Comparison of ENCODE assay signal across 23 cellular contexts in the genomic region with DNA sequence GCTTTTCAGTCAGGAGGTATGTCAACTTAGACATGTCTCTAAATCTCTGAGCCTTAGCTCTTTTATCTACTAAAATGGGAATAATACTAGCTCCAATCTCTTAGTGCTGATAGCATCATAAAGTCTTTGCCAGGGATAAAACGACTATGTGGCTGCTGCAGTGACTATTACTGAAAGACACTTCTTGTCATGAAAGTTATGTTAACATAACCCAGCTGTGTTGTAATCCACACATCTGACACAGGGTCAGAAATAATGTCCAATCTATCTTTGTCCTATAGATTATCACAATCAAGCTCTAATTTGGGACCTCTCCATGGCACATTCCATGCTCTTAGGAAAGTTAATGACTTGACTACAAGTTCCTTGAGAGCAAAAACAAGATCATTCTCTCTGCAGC.
A peak's percentile ranks its signal among the peaks of the same experiment; 100 is the strongest.
DNase-seq lines count a peak whose midpoint lies in the region; ATAC-seq and TF ChIP-seq lines count a peak whose summit lies in the region.
"Had no signal": no experiment of that assay in that cellular context is flagged by ENCODE, and none has a peak within 500 bp of the region (broad histone marks: within the 10 kb centered on the region; RNA-seq: fewer than 3 reads in every experiment).

No MANE protein-coding gene starts in this region.

- no peak for DNase-seq in activated naive CD4-positive, alpha-beta T cell treated with anti-CD3 and anti-CD28 coated beads, Interleukin-2, amount 50 U/mL, for 72 hours (ENCODE audit: low spot score in 2 of 2)
- no peak for DNase-seq in Panc1 (ENCODE audit: low read depth, low spot score)
- no peak for DNase-seq in naive thymus-derived CD4-positive, alpha-beta T cell
- no peak for DNase-seq in islet precursor cell
- DNase-seq in NCI-H526 (lab: John Stamatoyannopoulos, UW), result no peak
- DNase-seq in DMS79 treated with DMSO at 0.1 percent for 48 hours (lab: John Stamatoyannopoulos, UW), result no peak
- DNase-seq: Caco-2, DMS 273 treated with DMSO at 0.1 percent for 48 hours, Karpas-422, MV-4-11, NCI-H1105 treated with DMSO at 0.1 percent for 48 hours, NCI-H1694, NCI-H2081, NCI-H2171, NCI-H345, NCI-H524, NCI-H82, OCI-M1, SW 1271 had no signal

- H3K4me1 ChIP-seq in Panc1 (ENCODE audit: control insufficient read depth, insufficient read depth, low read length), result peaks cover 50% of the 10 kb centered on the region
- H3K4me1 ChIP-seq in naive thymus-derived CD4-positive, alpha-beta T cell (ENCODE audit: control insufficient read depth in 2 of 2, insufficient read depth in 2 of 2, low read length in 2 of 2), result peaks cover 51 to 73% of the 10 kb centered on the region in 2 donors

- H3K36me3 Mint-ChIP-seq in activated naive CD4-positive, alpha-beta T cell treated with anti-CD3 and anti-CD28 coated beads, Interleukin-2, amount 50 U/mL, for 24 hours, result peaks cover 3% of the 10 kb centered on the region
- peaks cover 0 to 5% of the 10 kb centered on the region in 2 donors for H3K36me3 Mint-ChIP-seq in activated naive CD4-positive, alpha-beta T cell treated with anti-CD3 and anti-CD28 coated beads, Interleukin-2, amount 50 U/mL, for 72 hours
- H3K36me3 Mint-ChIP-seq in naive thymus-derived CD4-positive, alpha-beta T cell, result peaks cover 0 to 9% (median 4%) of the 10 kb centered on the region in 5 donors

- H3K27me3 ChIP-seq in Panc1 (ENCODE audit: control insufficient read depth, insufficient read depth, low read length), result no peaks in the 10 kb centered on the region
- H3K27me3 ChIP-seq in naive thymus-derived CD4-positive, alpha-beta T cell (ENCODE audit: control insufficient read depth in 2 of 2, insufficient read depth in 2 of 2, low read length in 2 of 2), result no peaks in the 10 kb centered on the region
- H3K27me3 ChIP-seq: SJSA1 had no signal

- no peaks in the 10 kb centered on the region for H3K27me3 Mint-ChIP-seq in activated naive CD4-positive, alpha-beta T cell treated with anti-CD3 and anti-CD28 coated beads, Interleukin-2, amount 50 U/mL, for 24 hours
- no peaks in the 10 kb centered on the region for H3K27me3 Mint-ChIP-seq in naive thymus-derived CD4-positive, alpha-beta T cell

- no peak overlapping the region for H3K4me3 Mint-ChIP-seq in activated naive CD4-positive, alpha-beta T cell treated with anti-CD3 and anti-CD28 coated beads, Interleukin-2, amount 50 U/mL, for 24 hours
- H3K4me3 Mint-ChIP-seq in naive thymus-derived CD4-positive, alpha-beta T cell, result peak overlapping the region in 3 of 10 donors; percentile 16 to 54 (median 37)
- H3K4me3 Mint-ChIP-seq: CD14-positive monocyte had no signal

- POLR2A ChIA-PET in Panc1 (lab: Charles Lee), result no interaction called here
- POLR2A ChIA-PET in naive thymus-derived CD4-positive, alpha-beta T cell (lab: Charles Lee), result no interaction called here

- no TSS peak for BruUV-seq in Panc1 (replicated peaks; lab: Mats Ljungman, UMichigan)

- TF ChIP-seq CTCF in Panc1 (IDR thresholded peaks at IDR 0.05), result no peak

- H3K9me3 Mint-ChIP-seq in activated naive CD4-positive, alpha-beta T cell treated with anti-CD3 and anti-CD28 coated beads, Interleukin-2, amount 50 U/mL, for 24 hours, result no peaks in the 10 kb centered on the region
- no peaks in the 10 kb centered on the region for H3K9me3 Mint-ChIP-seq in activated naive CD4-positive, alpha-beta T cell treated with anti-CD3 and anti-CD28 coated beads, Interleukin-2, amount 50 U/mL, for 72 hours
- H3K9me3 Mint-ChIP-seq in naive thymus-derived CD4-positive, alpha-beta T cell, result peaks cover 0 to 2% (median 0%) of the 10 kb centered on the region in 11 donors

- H3K4me1 Mint-ChIP-seq in activated naive CD4-positive, alpha-beta T cell treated with anti-CD3 and anti-CD28 coated beads, Interleukin-2, amount 50 U/mL, for 24 hours, result peaks cover 97% of the 10 kb centered on the region
- peaks cover 43 to 100% (median 99%) of the 10 kb centered on the region in 7 donors for H3K4me1 Mint-ChIP-seq in naive thymus-derived CD4-positive, alpha-beta T cell

- no peak for ATAC-seq in activated naive CD4-positive, alpha-beta T cell treated with anti-CD3 and anti-CD28 coated beads, Interleukin-2, amount 50 U/mL, for 72 hours
- ATAC-seq in Panc1, result no peak
- ATAC-seq in naive thymus-derived CD4-positive, alpha-beta T cell, result no peak
- ATAC-seq: Right ventricle myocardium inferior had no signal

- peak overlapping the region; percentile 14; the same call in 1 of the 2 replicates for H3K27ac ChIP-seq in Panc1 (ENCODE audit: low read length)
- H3K27ac ChIP-seq in naive thymus-derived CD4-positive, alpha-beta T cell (ENCODE audit: low read depth, low read length), result no peak overlapping the region
- H3K27ac ChIP-seq: SJSA1 had no signal

- H3K9me3 ChIP-seq in Panc1 (ENCODE audit: control insufficient read depth, insufficient read depth, low read depth, low read length), result no peaks in the 10 kb centered on the region
- H3K9me3 ChIP-seq in naive thymus-derived CD4-positive, alpha-beta T cell (ENCODE audit: control insufficient read depth in 2 of 3, low read length in 3 of 3), result no peaks in the 10 kb centered on the region
- H3K9me3 ChIP-seq: Caco-2, SJSA1 had no signal

- peak overlapping the region; percentile 23 for H3K27ac Mint-ChIP-seq in activated naive CD4-positive, alpha-beta T cell treated with anti-CD3 and anti-CD28 coated beads, Interleukin-2, amount 50 U/mL, for 24 hours
- H3K27ac Mint-ChIP-seq in activated naive CD4-positive, alpha-beta T cell treated with anti-CD3 and anti-CD28 coated beads, Interleukin-2, amount 50 U/mL, for 72 hours, result no peak overlapping the region
- peak overlapping the region in 6 of 9 donors; percentile 5 to 71 (median 34) for H3K27ac Mint-ChIP-seq in naive thymus-derived CD4-positive, alpha-beta T cell

- intact Hi-C loops in Panc1 (cut with micrococcal nuclease; ENCODE audit: unreplicated experiment), result no loop called here
- intact Hi-C loops in naive thymus-derived CD4-positive, alpha-beta T cell (cut with micrococcal nuclease), result no loop called here

- no peak overlapping the region for H3K4me3 ChIP-seq in Panc1 (ENCODE audit: low read depth in 2 of 2, low read length in 2 of 2)
- H3K4me3 ChIP-seq in naive thymus-derived CD4-positive, alpha-beta T cell (ENCODE audit: low read length), result no peak overlapping the region
- H3K4me3 ChIP-seq: SJSA1 had no signal

- in situ Hi-C loops in Panc1 (cut with HindIII; ENCODE audit: low pct_unique_long_range_greater_than_20kb, low sequenced_read_pairs), result no loop called here

- H3K36me3 ChIP-seq in Panc1 (ENCODE audit: control insufficient read depth, insufficient read depth, low read length), result no peaks in the 10 kb centered on the region
- H3K36me3 ChIP-seq in naive thymus-derived CD4-positive, alpha-beta T cell (ENCODE audit: control insufficient read depth in 2 of 3, insufficient read depth in 3 of 3, low read length in 3 of 3), result no peaks in the 10 kb centered on the region
- H3K36me3 ChIP-seq: SJSA1 had no signal

- CTCF ChIA-PET in Panc1 (lab: Charles Lee), result no interaction called here
- CTCF ChIA-PET in naive thymus-derived CD4-positive, alpha-beta T cell (lab: Charles Lee), result interaction anchor here (1.1 kb wide), 1 partner anchor 35 kb away, joined by 3 read pairs; no protein-coding TSS in a partner anchor

Comparison
In these comparisons a context has a peak if more than half of its experiments do, and no peak if none do; other contexts are left out.
1. H3K27ac Mint-ChIP-seq: peak in activated naive CD4-positive, alpha-beta T cell treated with anti-CD3 and anti-CD28 coated beads, Interleukin-2, amount 50 U/mL, for 24 hours (single experiment) and naive thymus-derived CD4-positive, alpha-beta T cell (6 of 9); none in activated naive CD4-positive, alpha-beta T cell treated with anti-CD3 and anti-CD28 coated beads, Interleukin-2, amount 50 U/mL, for 72 hours (0 of 2).